In the genomic region with DNA sequence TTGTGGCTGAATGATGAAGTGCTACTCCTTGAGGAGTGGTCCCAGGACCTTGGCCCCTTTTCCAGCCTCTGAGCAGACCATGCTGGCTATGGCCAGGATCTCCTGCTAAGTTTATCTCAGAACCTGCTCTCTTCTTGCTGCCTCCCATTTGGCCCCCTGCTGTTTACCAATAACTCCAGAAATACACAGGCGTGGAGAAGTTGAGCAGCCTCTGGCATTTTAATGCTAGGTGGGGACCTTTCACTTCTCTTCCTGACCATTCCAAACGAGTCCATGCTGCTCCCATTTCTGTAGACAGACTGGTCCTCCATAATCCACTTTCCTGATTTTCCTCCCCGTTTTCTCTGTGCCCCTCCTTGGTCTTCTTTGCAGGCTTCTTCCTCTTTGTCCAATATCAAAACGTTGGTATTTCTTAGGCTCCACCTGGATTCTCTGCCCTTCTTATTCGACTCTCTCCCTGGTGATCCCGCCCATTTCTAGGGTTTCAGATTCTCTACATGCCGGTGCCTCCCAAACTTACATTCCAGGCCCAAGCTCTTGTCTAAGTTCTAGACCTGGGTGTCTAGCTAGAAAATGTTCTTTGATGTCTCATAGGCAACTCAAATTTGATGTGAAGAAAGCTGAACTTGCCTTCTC, we compare ENCODE assay signal across 11 cellular contexts. TPM values are rescaled to one million over a fixed set of nuclear protein-coding genes. Genes with fewer than 3 reads are reported as not detected.
DNase-seq lines count a peak whose midpoint lies in the region; ATAC-seq and TF ChIP-seq lines count a peak whose summit lies in the region.
"Had no signal": no experiment of that assay in that cellular context is flagged by ENCODE, and none has a peak within 500 bp of the region (broad histone marks: within the 10 kb centered on the region; RNA-seq: fewer than 3 reads in every experiment).

No MANE protein-coding gene starts in this region.

- no peaks in the 10 kb centered on the region for H3K9me3 Mint-ChIP-seq in CD14-positive monocyte
- H3K9me3 Mint-ChIP-seq in activated naive CD8-positive, alpha-beta T cell treated with anti-CD3 and anti-CD28 coated beads, Interleukin-2, amount 50 U/mL, for 24 hours = no peaks in the 10 kb centered on the region
- H3K9me3 Mint-ChIP-seq in naive thymus-derived CD8-positive, alpha-beta T cell = no peaks in the 10 kb centered on the region

- POLR2A ChIA-PET in naive thymus-derived CD8-positive, alpha-beta T cell (lab: Charles Lee) = interaction anchor here (0.5 to 3.7 kb wide), 7 partner anchors 10 to 79 kb away, joined by 3 to 15 read pairs (median 3); no protein-coding TSS in a partner anchor

- no peak for DNase-seq in CD14-positive monocyte (ENCODE audit: low spot score)
- DNase-seq in activated naive CD8-positive, alpha-beta T cell treated with anti-CD3 and anti-CD28 coated beads, Interleukin-2, amount 50 U/mL, for 24 hours = no peak
- DNase-seq in naive thymus-derived CD8-positive, alpha-beta T cell = no peak
- DNase-seq in central memory CD4-positive, alpha-beta T cell = no peak
- DNase-seq in NCI-H2081 treated with DMSO at 0.1 percent for 48 hours (lab: John Stamatoyannopoulos, UW) = no peak
- no peak for DNase-seq in NCI-H748 (lab: John Stamatoyannopoulos, UW; ENCODE audit: unreplicated experiment)
- no peak for DNase-seq in NCI-H1092 treated with DMSO at 0.1 percent for 48 hours (lab: John Stamatoyannopoulos, UW)
- DNase-seq: NCI-H1048; stimulated activated CD4-positive, alpha-beta T cell treated with anti-CD3 and anti-CD28 coated beads, Interleukin-15, amount 100 ng/mL, for 24 hours; testis had no signal

- H3K4me3 Mint-ChIP-seq in CD14-positive monocyte = no peak overlapping the region
- peak overlapping the region; percentile 56 for H3K4me3 Mint-ChIP-seq in activated naive CD8-positive, alpha-beta T cell treated with anti-CD3 and anti-CD28 coated beads, Interleukin-2, amount 50 U/mL, for 24 hours
- H3K4me3 Mint-ChIP-seq in naive thymus-derived CD8-positive, alpha-beta T cell = peak overlapping the region in 9 of 10 donors; percentile 23 to 81 (median 54)

- H3K27me3 Mint-ChIP-seq in CD14-positive monocyte (ENCODE audit: low read depth in 3 of 3) = peaks cover 0 to 3% (median 2%) of the 10 kb centered on the region in 3 donors
- no peaks in the 10 kb centered on the region for H3K27me3 Mint-ChIP-seq in activated naive CD8-positive, alpha-beta T cell treated with anti-CD3 and anti-CD28 coated beads, Interleukin-2, amount 50 U/mL, for 24 hours
- no peaks in the 10 kb centered on the region for H3K27me3 Mint-ChIP-seq in naive thymus-derived CD8-positive, alpha-beta T cell

- no peaks in the 10 kb centered on the region for H3K27me3 ChIP-seq in HUES6 (ENCODE audit: control insufficient read depth, insufficient read depth, low read length)
- H3K27me3 ChIP-seq: testis had no signal

- peaks cover 11 to 22% of the 10 kb centered on the region in 2 donors for H3K36me3 Mint-ChIP-seq in CD14-positive monocyte
- peaks cover 20% of the 10 kb centered on the region for H3K36me3 Mint-ChIP-seq in activated naive CD8-positive, alpha-beta T cell treated with anti-CD3 and anti-CD28 coated beads, Interleukin-2, amount 50 U/mL, for 24 hours (ENCODE audit: low read depth)
- peaks cover 0 to 13% (median 0%) of the 10 kb centered on the region in 3 donors for H3K36me3 Mint-ChIP-seq in naive thymus-derived CD8-positive, alpha-beta T cell

- H3K9me3 ChIP-seq in HUES6 (ENCODE audit: control insufficient read depth, insufficient read depth, low read depth, low read length) = no peaks in the 10 kb centered on the region
- H3K9me3 ChIP-seq: testis had no signal

- peaks cover 57% of the 10 kb centered on the region for H3K4me1 ChIP-seq in HUES6 (ENCODE audit: control insufficient read depth, insufficient read depth, low read length)

- peak overlapping the region in 4 of 7 donors; percentile 2 to 88 (median 68) for H3K27ac Mint-ChIP-seq in CD14-positive monocyte
- H3K27ac Mint-ChIP-seq in activated naive CD8-positive, alpha-beta T cell treated with anti-CD3 and anti-CD28 coated beads, Interleukin-2, amount 50 U/mL, for 24 hours = peak overlapping the region; percentile 91
- H3K27ac Mint-ChIP-seq in naive thymus-derived CD8-positive, alpha-beta T cell = peak overlapping the region; percentile 81 to 96 (median 93)

- no peak for ATAC-seq in activated naive CD8-positive, alpha-beta T cell treated with anti-CD3 and anti-CD28 coated beads, Interleukin-2, amount 50 U/mL, for 24 hours
- peak; percentile 20 to 24 for ATAC-seq in naive thymus-derived CD8-positive, alpha-beta T cell

- peaks cover 81% of the 10 kb centered on the region for H3K4me1 Mint-ChIP-seq in CD14-positive monocyte
- H3K4me1 Mint-ChIP-seq in activated naive CD8-positive, alpha-beta T cell treated with anti-CD3 and anti-CD28 coated beads, Interleukin-2, amount 50 U/mL, for 24 hours = peaks cover 98% of the 10 kb centered on the region
- peaks cover 63 to 96% (median 88%) of the 10 kb centered on the region in 4 donors for H3K4me1 Mint-ChIP-seq in naive thymus-derived CD8-positive, alpha-beta T cell

- peak overlapping the region; percentile 30 for H3K9ac ChIP-seq in HUES6 (ENCODE audit: low read length)

- no peak overlapping the region for H3K27ac ChIP-seq in HUES6 (ENCODE audit: low read depth, low read length)
- H3K27ac ChIP-seq: testis had no signal

- intact Hi-C loops in CD14-positive monocyte (cut with micrococcal nuclease) = no loop called here

- no peaks in the 10 kb centered on the region for H3K36me3 ChIP-seq in HUES6 (ENCODE audit: control insufficient read depth, insufficient read depth, low read length)

- no peak for TF ChIP-seq CTCF in CD14-positive monocyte (IDR thresholded peaks at IDR 0.05)

- H3K4me3 ChIP-seq in HUES6 (ENCODE audit: low read depth, low read length) = no peak overlapping the region
- H3K4me3 ChIP-seq: testis had no signal

RNA-seq across cellular contexts. Expression of gene TNFAIP8, which starts 33.4 kb away (rescaled TPM):
- 10 to 100 TPM; 47.0 to 55.5 TPM for polyA plus RNA-seq in CD14-positive monocyte
- total RNA-seq in naive thymus-derived CD8-positive, alpha-beta T cell = 100 to 1,000 TPM; 176 to 177 TPM
- 100 to 1,000 TPM; 175 to 220 (median 188) TPM for polyA plus RNA-seq in naive thymus-derived CD8-positive, alpha-beta T cell

Comparison
In these comparisons a context has a peak if more than half of its experiments do, and no peak if none do; other contexts are left out.
1. H3K4me3 Mint-ChIP-seq: peak in activated naive CD8-positive, alpha-beta T cell treated with anti-CD3 and anti-CD28 coated beads, Interleukin-2, amount 50 U/mL, for 24 hours (single experiment) and naive thymus-derived CD8-positive, alpha-beta T cell (9 of 10); none in CD14-positive monocyte (0 of 2).
2. Peak in every context shown above with its lines, with median percentiles within 50 percentile points of each other: H3K27ac Mint-ChIP-seq.